11 cellular contexts compared by ENCODE assay signal in the genomic region with DNA sequence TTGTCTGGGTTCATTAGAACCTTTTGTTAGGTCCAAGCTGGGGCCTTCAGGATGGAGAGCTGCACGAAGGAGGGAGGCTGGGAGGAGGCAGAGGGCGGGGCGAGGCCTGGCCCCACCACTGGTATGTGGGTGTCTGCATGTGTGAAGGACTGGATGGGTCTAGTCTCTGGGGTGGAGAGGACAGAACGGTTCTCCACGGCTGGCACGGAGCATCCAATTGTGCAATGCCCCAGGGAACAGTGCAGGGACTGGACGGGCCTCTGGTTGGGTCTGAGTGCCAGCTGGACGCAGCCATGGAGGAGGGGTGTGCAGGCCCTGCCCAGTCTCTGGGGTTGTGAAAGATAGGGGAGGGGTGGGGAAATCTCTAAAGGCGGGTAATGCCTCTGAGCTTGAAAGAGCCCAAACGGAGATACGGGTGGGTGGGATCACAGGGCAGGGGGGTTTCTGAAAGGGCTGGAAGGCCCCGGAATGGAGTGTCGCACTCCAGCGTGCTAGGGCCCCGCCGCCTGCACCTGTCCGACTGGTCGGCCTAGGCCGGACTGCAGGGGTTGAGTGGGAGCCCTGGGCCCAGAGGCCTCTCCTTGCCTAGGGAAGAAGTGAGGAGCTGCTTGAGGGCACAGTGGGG. TPM values are rescaled to one million over a fixed set of nuclear protein-coding genes. Genes with fewer than 3 reads are reported as not detected.
DNase-seq lines count a peak whose midpoint lies in the region; ATAC-seq and TF ChIP-seq lines count a peak whose summit lies in the region.
"Had no signal": no experiment of that assay in that cellular context is flagged by ENCODE, and none has a peak within 500 bp of the region (broad histone marks: within the 10 kb centered on the region; RNA-seq: fewer than 3 reads in every experiment).

No MANE protein-coding gene starts in this region.

- peaks cover 2% of the 10 kb centered on the region for H3K4me1 Mint-ChIP-seq in endodermal cell
- H3K4me1 Mint-ChIP-seq in activated T-cell treated with anti-CD3 and anti-CD28 coated beads, Interleukin-2, amount 50 U/mL, for 72 hours (ENCODE audit: low read depth): peaks cover 6% of the 10 kb centered on the region

- TF ChIP-seq POLR2A in thyroid gland (IDR thresholded peaks at IDR 0.05): peak in 1 of 2 donors; percentile 51

- ATAC-seq in lower lobe of right lung: peak; percentile 83 to 88
- no peak for ATAC-seq in activated T-cell treated with anti-CD3 and anti-CD28 coated beads, Interleukin-2, amount 50 U/mL, for 72 hours (replicated peaks in 1 of 2)

- intact Hi-C loops in lower lobe of right lung (cut with DNase I): no loop called here
- intact Hi-C loops in thyroid gland (cut with DNase I): loop anchor here (5.0 kb wide), 1 partner anchor 53 kb away; no protein-coding TSS in a partner anchor

- H3K27me3 ChIP-seq in endodermal cell (ENCODE audit: control insufficient read depth, insufficient read depth, low read length, poor library complexity, severe bottlenecking) (no peaks in the 10 kb centered on the region), lower lobe of right lung (ENCODE audit: low read depth) (peaks cover 22% of the 10 kb centered on the region), thyroid gland (no peaks in the 10 kb centered on the region)

- H3K9me3 Mint-ChIP-seq in endodermal cell: no peaks in the 10 kb centered on the region
- no peaks in the 10 kb centered on the region for H3K9me3 Mint-ChIP-seq in activated T-cell treated with anti-CD3 and anti-CD28 coated beads, Interleukin-2, amount 50 U/mL, for 72 hours

- H3K9me3 ChIP-seq in endodermal cell (ENCODE audit: control insufficient read depth, low read length) (no peaks in the 10 kb centered on the region), lower lobe of right lung (no peaks in the 10 kb centered on the region), thyroid gland (no peaks in the 10 kb centered on the region)
- H3K9me3 ChIP-seq: SJSA1 had no signal

- DNase-seq in HT-29 (ENCODE audit: low spot score): peak; percentile 33
- DNase-seq in endodermal cell: peak; percentile 47
- DNase-seq in lower lobe of right lung: peak; percentile 90
- DNase-seq in thyroid gland: peak; percentile 94 to 96
- DNase-seq in effector CD4-positive, alpha-beta T cell: no peak
- no peak for DNase-seq in NCI-H1092 (lab: John Stamatoyannopoulos, UW)
- no peak for DNase-seq in NCI-H748 (lab: John Stamatoyannopoulos, UW; ENCODE audit: unreplicated experiment)
- DNase-seq in activated T-cell treated with anti-CD3 and anti-CD28 coated beads, Interleukin-2, amount 50 U/mL, for 72 hours: no peak
- DNase-seq: activated gamma-delta T cell, kidney glomerular epithelial cell had no signal

- TF ChIP-seq CTCF in endodermal cell (conservative IDR thresholded peaks at IDR 0.05) (no peak), lower lobe of right lung (IDR thresholded peaks at IDR 0.05) (no peak), thyroid gland (IDR thresholded peaks at IDR 0.05) (no peak)

- H3K27ac ChIP-seq in endodermal cell (ENCODE audit: low read depth, low read length) (no peak overlapping the region), lower lobe of right lung (peak overlapping the region; percentile 83), thyroid gland (peak overlapping the region; percentile 73 to 82 (median 82))
- H3K27ac ChIP-seq: SJSA1 had no signal

- H3K36me3 ChIP-seq in endodermal cell (ENCODE audit: control insufficient read depth, insufficient read depth, low read length): no peaks in the 10 kb centered on the region
- no peaks in the 10 kb centered on the region for H3K36me3 ChIP-seq in lower lobe of right lung
- H3K36me3 ChIP-seq in thyroid gland: no peaks in the 10 kb centered on the region
- H3K36me3 ChIP-seq: SJSA1 had no signal

- H3K4me3 Mint-ChIP-seq in endodermal cell: peak overlapping the region; percentile 85
- H3K4me3 Mint-ChIP-seq in activated T-cell treated with anti-CD3 and anti-CD28 coated beads, Interleukin-2, amount 50 U/mL, for 72 hours: peak overlapping the region in 1 of 2 donors; percentile 62

- H3K9ac ChIP-seq in endodermal cell (ENCODE audit: extremely low read depth, low read length, poor library complexity, severe bottlenecking): no peak overlapping the region

- H3K4me3 ChIP-seq in endodermal cell (ENCODE audit: low read length) (peak overlapping the region; percentile 87), lower lobe of right lung (peak overlapping the region; percentile 71), thyroid gland (replicated peaks in 1 of 3) (peak overlapping the region in 2 of 3 donors; percentile 68 to 86)
- H3K4me3 ChIP-seq: SJSA1 had no signal

- WGBS in endodermal cell (ENCODE audit: insufficient coverage in 1 of 2, insufficient read length in 1 of 2), 2 experiments: 93% methylated on average over 9 to 18 of the region's 19 CpGs
- WGBS in thyroid gland, 2 donors: 30% methylated on average over 17 to 18 of the region's 19 CpGs

- no peaks in the 10 kb centered on the region for H3K27me3 Mint-ChIP-seq in endodermal cell (ENCODE audit: insufficient read depth)
- peaks cover 19% of the 10 kb centered on the region for H3K27me3 Mint-ChIP-seq in activated T-cell treated with anti-CD3 and anti-CD28 coated beads, Interleukin-2, amount 50 U/mL, for 72 hours (ENCODE audit: low read depth)

- no peak overlapping the region for H3K27ac Mint-ChIP-seq in endodermal cell
- H3K27ac Mint-ChIP-seq in activated T-cell treated with anti-CD3 and anti-CD28 coated beads, Interleukin-2, amount 50 U/mL, for 72 hours: no peak overlapping the region

- H3K36me3 Mint-ChIP-seq in endodermal cell (ENCODE audit: low read depth): peaks cover 6% of the 10 kb centered on the region
- no peaks in the 10 kb centered on the region for H3K36me3 Mint-ChIP-seq in activated T-cell treated with anti-CD3 and anti-CD28 coated beads, Interleukin-2, amount 50 U/mL, for 72 hours (ENCODE audit: insufficient read depth in 2 of 2)

- H3K4me1 ChIP-seq in endodermal cell (ENCODE audit: control insufficient read depth, insufficient read depth, low read length): no peaks in the 10 kb centered on the region
- H3K4me1 ChIP-seq in lower lobe of right lung: peaks cover 25% of the 10 kb centered on the region
- peaks cover 31% of the 10 kb centered on the region in 2 donors for H3K4me1 ChIP-seq in thyroid gland

RNA-seq across cellular contexts. Expression of gene PPL, which starts 1.6 kb away (rescaled TPM):
- total RNA-seq in HT-29 (2014; rRNA removed; shearing (Covaris generic)): 56.5 and 58.1 TPM in 2 replicates
- total RNA-seq in endodermal cell: 10 to 100 TPM; 37.8 to 48.5 TPM
- 4.7 TPM for polyA plus RNA-seq in endodermal cell (2013, experiment 1 of 2)
- polyA plus RNA-seq in endodermal cell (2013, experiment 2 of 2): 3.6 TPM
- total RNA-seq in lower lobe of right lung: 60.5 TPM
- 10 to 100 TPM; 55.5 to 84.9 (median 72.0) TPM for total RNA-seq in thyroid gland
- total RNA-seq in activated T-cell treated with anti-CD3 and anti-CD28 coated beads, Interleukin-2, amount 50 U/mL, for 72 hours: under 1 TPM; 0.09 to 0.22 TPM

RNA-seq across cellular contexts. Expression of gene SEC14L5, which starts 22.8 kb away (rescaled TPM):
- 0.08 TPM in 1 of 2 replicates, not detected in the other for total RNA-seq in HT-29 (2014; rRNA removed; shearing (Covaris generic))
- under 1 TPM; 0.22 to 0.33 TPM for total RNA-seq in endodermal cell
- polyA plus RNA-seq in endodermal cell (2013, experiment 1 of 2): 0.89 TPM
- polyA plus RNA-seq in endodermal cell (2013, experiment 2 of 2): 0.37 TPM
- total RNA-seq in lower lobe of right lung: 0.41 TPM
- total RNA-seq in thyroid gland: under 1 TPM; 0.11 to 0.33 (median 0.21) TPM
- under 1 TPM in 1 of 2 donors, not detected in 1; 0.02 TPM for total RNA-seq in activated T-cell treated with anti-CD3 and anti-CD28 coated beads, Interleukin-2, amount 50 U/mL, for 72 hours
- total RNA-seq: SJSA1 had no signal

Comparison
In these comparisons a context has a peak if more than half of its experiments do, and no peak if none do; other contexts are left out.
1. DNase-seq: peak in HT-29 (single experiment), endodermal cell (single experiment), lower lobe of right lung (single experiment) and thyroid gland (2 of 2); none in effector CD4-positive, alpha-beta T cell (single experiment), NCI-H1092 (single experiment), NCI-H748 (single experiment) and activated T-cell treated with anti-CD3 and anti-CD28 coated beads, Interleukin-2, amount 50 U/mL, for 72 hours (0 of 2).
2. ATAC-seq: peak in lower lobe of right lung (2 of 2); none in activated T-cell treated with anti-CD3 and anti-CD28 coated beads, Interleukin-2, amount 50 U/mL, for 72 hours (0 of 2).
3. RNA of gene PPL, which starts 1.6 kb away (total RNA-seq): 55.5 to 84.9 TPM in thyroid gland, 60.5 TPM in lower lobe of right lung (single experiment), 56.5 to 58.1 TPM in HT-29 and 37.8 to 48.5 TPM in endodermal cell; 0.09 to 0.22 TPM in activated T-cell treated with anti-CD3 and anti-CD28 coated beads, Interleukin-2, amount 50 U/mL, for 72 hours; every median in the first group is over 10 times any median in the second.
4. Peak in every context shown above with its lines, with median percentiles within 50 percentile points of each other: H3K4me3 ChIP-seq.